ENCODE assay signal across 25 cellular contexts in genomic region chr5:153938131-153938842, GRCh38.
DNase-seq lines count a peak whose midpoint lies in the region; ATAC-seq and TF ChIP-seq lines count a peak whose summit lies in the region.
"Had no signal": no experiment of that assay in that cellular context is flagged by ENCODE, and none has a peak within 500 bp of the region (broad histone marks: within the 10 kb centered on the region; RNA-seq: fewer than 3 reads in every experiment).

No MANE protein-coding gene starts in this region.

- TF ChIP-seq CTCF in AG10803 (conservative IDR thresholded peaks at IDR 0.05; ENCODE audit: low read length) = no peak
- no peak for TF ChIP-seq CTCF in astrocyte of the cerebellum (IDR thresholded peaks at IDR 0.05; ENCODE audit: low read depth, low read length, missing control alignments)

- DNase-seq in AG10803 (ENCODE audit: low read depth) (peak; percentile 94), HCEC 1CT (peak; percentile 54), astrocyte of the cerebellum (ENCODE audit: low read depth) (peak; percentile 11), myocyte (ENCODE audit: low read depth) (peak; percentile 48), hepatic stellate cell (ENCODE audit: low spot score) (no peak), NCI-H2081 (lab: John Stamatoyannopoulos, UW) (no peak), nucleus accumbens (lab: John Stamatoyannopoulos, UW) (no peak)
- DNase-seq: activated CD4-positive, alpha-beta memory T cell treated with anti-CD3 and anti-CD28 coated beads, Interleukin-2, amount 10 ng/mL, durations not matched to agents 7 days and 5 days; activated CD8-positive, alpha-beta memory T cell treated with anti-CD3 and anti-CD28 coated beads, Interleukin-2, amount 50 U/mL, for 48 hours; activated naive CD4-positive, alpha-beta T cell treated with anti-CD3 and anti-CD28 coated beads for 36 hours; BE2C; DMS153; Karpas-422; NCI-H1436 treated with DMSO at 0.1 percent for 48 hours; NCI-H345; NCI-H82; SHP77 treated with DMSO at 0.1 percent for 48 hours; stimulated activated CD4-positive, alpha-beta T cell treated with anti-CD3 and anti-CD28 coated beads, Interleukin-1b, Interleukin-23, amount 100 ng/mL, for 48 hours; stimulated activated naive CD4-positive, alpha-beta T cell treated with Interleukin-2 at 50 U/mL for 16 hours; upper lobe of right lung had no signal

- in situ Hi-C loops in astrocyte of the cerebellum (cut with HindIII; ENCODE audit: low sequenced_read_pairs) = no loop called here

- ATAC-seq in HG02981 (IDR thresholded peaks at IDR 0.05; ENCODE audit: unreplicated experiment) = no peak
- ATAC-seq: A549, left lobe of liver, upper lobe of right lung had no signal

- H3K4me3 ChIP-seq in AG10803 (ENCODE audit: low read length) (no peak overlapping the region), astrocyte of the cerebellum (ENCODE audit: low read depth, low read length) (no peak overlapping the region)
- H3K4me3 ChIP-seq: A549, neural progenitor cell, suprapubic skin, upper lobe of right lung had no signal

Comparison
In these comparisons a context has a peak if more than half of its experiments do, and no peak if none do; other contexts are left out.
1. DNase-seq: peak in AG10803 (single experiment), HCEC 1CT (single experiment), astrocyte of the cerebellum (single experiment) and myocyte (single experiment); none in hepatic stellate cell (single experiment), NCI-H2081 (0 of 2) and nucleus accumbens (0 of 56).